Comparison of ENCODE assay signal across 10 cellular contexts in genomic region chr1:24393892-24394291, GRCh38. TPM values are rescaled to one million over a fixed set of nuclear protein-coding genes. Genes with fewer than 3 reads are reported as not detected.
DNase-seq lines count a peak whose midpoint lies in the region; ATAC-seq, FAIRE-seq and TF ChIP-seq lines count a peak whose summit lies in the region.
"Had no signal": no experiment of that assay in that cellular context is flagged by ENCODE, and none has a peak within 500 bp of the region (broad histone marks: within the 10 kb centered on the region; RNA-seq: fewer than 3 reads in every experiment).

No MANE protein-coding gene starts in this region.

- no peaks in the 10 kb centered on the region for H3K9me3 ChIP-seq in smooth muscle cell (replicated peaks; ENCODE audit: low read depth)

- no peaks in the 10 kb centered on the region for H3K27me3 ChIP-seq in smooth muscle cell (ENCODE audit: low read depth)

- no peak for FAIRE-seq in GM19239 (lab: Jason Lieb, UNC)

- H3K79me2 ChIP-seq in smooth muscle cell (ENCODE audit: low read depth), result no peaks in the 10 kb centered on the region

- H3K27ac Mint-ChIP-seq in activated naive CD4-positive, alpha-beta T cell treated with anti-CD3 and anti-CD28 coated beads for 36 hours, result no peak overlapping the region

- H3K36me3 ChIP-seq in smooth muscle cell (ENCODE audit: low read depth), result no peaks in the 10 kb centered on the region

- no peak overlapping the region for H3K9ac ChIP-seq in smooth muscle cell (ENCODE audit: low read depth)

- H3K4me1 Mint-ChIP-seq in activated naive CD4-positive, alpha-beta T cell treated with anti-CD3 and anti-CD28 coated beads for 36 hours (ENCODE audit: low read depth), result peaks cover 47% of the 10 kb centered on the region

- H3F3A ChIP-seq in smooth muscle cell (ENCODE audit: low read depth), result peaks cover 7% of the 10 kb centered on the region

- intact Hi-C loops in activated naive CD4-positive, alpha-beta T cell treated with anti-CD3 and anti-CD28 coated beads for 36 hours (cut with micrococcal nuclease), result loop anchor here (10.0 kb wide), 1 partner anchor 441 kb away; no protein-coding TSS in a partner anchor

- no peak overlapping the region for H3K4me3 ChIP-seq in smooth muscle cell

- peak overlapping the region; percentile 82 for H3K27ac ChIP-seq in epithelial cell of prostate
- no peak overlapping the region for H3K27ac ChIP-seq in smooth muscle cell (ENCODE audit: low read depth)

- peaks cover 12% of the 10 kb centered on the region for H4K20me1 ChIP-seq in smooth muscle cell (ENCODE audit: low read depth)

- H3K4me1 ChIP-seq in smooth muscle cell (ENCODE audit: low read depth), result peaks cover 5% of the 10 kb centered on the region

- DNase-seq in GOT3 (lab: John Stamatoyannopoulos, UW) (peak; percentile 9), RKO (ENCODE audit: low spot score) (peak; percentile 60), epithelial cell of prostate (ENCODE audit: low read depth, low spot score) (no peak), smooth muscle cell (lab: John Stamatoyannopoulos, UW; ENCODE audit: unreplicated experiment) (no peak), GM19239 (ENCODE audit: insufficient read length, low spot score) (no peak)
- DNase-seq in activated naive CD4-positive, alpha-beta T cell treated with anti-CD3 and anti-CD28 coated beads for 36 hours, result no peak
- DNase-seq: left cardiac atrium; NCI-H1092 treated with DMSO at 0.1 percent for 48 hours; stimulated activated naive CD8-positive, alpha-beta T cell treated with anti-CD3 and anti-CD28 coated beads, Interleukin-15, Interleukin-2, amounts not matched to agents 100 U/mL and 50 U/mL, for 24 hours had no signal

- H3K9me3 Mint-ChIP-seq in activated naive CD4-positive, alpha-beta T cell treated with anti-CD3 and anti-CD28 coated beads for 36 hours, result no peaks in the 10 kb centered on the region

- peaks cover 4% of the 10 kb centered on the region for H3K36me3 Mint-ChIP-seq in activated naive CD4-positive, alpha-beta T cell treated with anti-CD3 and anti-CD28 coated beads for 36 hours (ENCODE audit: low read depth)

- CTCF ChIA-PET in activated naive CD4-positive, alpha-beta T cell treated with anti-CD3 and anti-CD28 coated beads for 36 hours (lab: Charles Lee), result interaction anchor here (0.8 to 7.5 kb wide), 16 partner anchors 9 to 249 kb away, joined by 3 to 304 read pairs (median 14); partner anchors contain the start of genes NIPAL3 and STPG1

- 44% methylated on average over 6 of the region's 6 CpGs for WGBS in smooth muscle cell (ENCODE audit: low lambda C conversion rate)

- no peak for ATAC-seq in HG02588 (IDR thresholded peaks at IDR 0.05; ENCODE audit: unreplicated experiment)
- ATAC-seq: stimulated activated naive CD8-positive, alpha-beta T cell treated with anti-CD3 and anti-CD28 coated beads, Interleukin-15, Interleukin-2, amounts not matched to agents 100 U/mL and 50 U/mL, for 24 hours had no signal

- no peaks in the 10 kb centered on the region for H3K27me3 Mint-ChIP-seq in activated naive CD4-positive, alpha-beta T cell treated with anti-CD3 and anti-CD28 coated beads for 36 hours (ENCODE audit: low read depth)

- no peak for TF ChIP-seq CTCF in smooth muscle cell (IDR thresholded peaks at IDR 0.05; ENCODE audit: borderline replicate concordance, insufficient read depth, poor library complexity, severe bottlenecking)

- H3K4me2 ChIP-seq in smooth muscle cell, result peak overlapping the region; percentile 51

- H2AFZ ChIP-seq in smooth muscle cell (ENCODE audit: low read depth), result no peak overlapping the region

- no peak overlapping the region for H3K4me3 Mint-ChIP-seq in activated naive CD4-positive, alpha-beta T cell treated with anti-CD3 and anti-CD28 coated beads for 36 hours

RNA-seq across cellular contexts. Expression of gene STPG1, which starts 19.7 kb away (rescaled TPM):
- total RNA-seq in smooth muscle cell, result 4.2 and 6.8 TPM in 2 replicates
- 4.9 and 7.6 TPM in 2 replicates for polyA plus RNA-seq in smooth muscle cell
- total RNA-seq in activated naive CD4-positive, alpha-beta T cell treated with anti-CD3 and anti-CD28 coated beads for 36 hours, result 1 to 10 TPM; 7.4 to 8.9 TPM

RNA-seq across cellular contexts. Expression of gene NIPAL3, which starts 21.7 kb away (rescaled TPM):
- total RNA-seq in smooth muscle cell, result 17.2 and 22.5 TPM in 2 replicates
- polyA plus RNA-seq in smooth muscle cell, result 9.3 and 13.3 TPM in 2 replicates
- total RNA-seq in activated naive CD4-positive, alpha-beta T cell treated with anti-CD3 and anti-CD28 coated beads for 36 hours, result 10 to 100 TPM; 58.1 to 59.2 TPM

Comparison
In these comparisons a context has a peak if more than half of its experiments do, and no peak if none do; other contexts are left out.
1. DNase-seq: peak in GOT3 (single experiment) and RKO (single experiment); none in epithelial cell of prostate (single experiment), smooth muscle cell (single experiment), GM19239 (single experiment) and activated naive CD4-positive, alpha-beta T cell treated with anti-CD3 and anti-CD28 coated beads for 36 hours (single experiment).